In the genomic region with DNA sequence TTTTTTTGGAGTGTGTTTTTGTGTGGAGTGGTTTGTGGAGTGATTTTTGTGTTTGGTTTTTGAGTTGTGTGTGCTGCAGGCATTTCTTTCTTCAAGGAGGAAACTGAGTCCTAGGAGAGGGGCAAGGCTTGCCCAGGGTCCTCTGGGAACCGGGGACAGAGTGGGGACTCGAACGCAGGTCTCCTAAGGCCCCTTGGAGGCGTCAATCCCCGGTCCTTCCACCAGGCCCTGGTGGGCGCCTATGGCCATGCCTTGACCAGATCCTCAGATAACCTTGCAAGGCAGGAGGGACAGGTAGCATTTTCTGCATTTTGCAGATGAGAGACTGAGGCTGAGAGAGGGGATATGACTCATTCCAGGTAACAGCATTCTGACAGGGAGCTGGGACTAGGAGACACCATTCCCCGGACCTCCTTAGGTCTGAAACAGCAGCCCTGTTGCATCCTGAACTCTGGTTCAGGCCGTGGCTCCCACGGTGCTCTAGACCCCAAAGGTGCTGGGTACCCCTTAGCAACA, we compare ENCODE assay signal across 17 cellular contexts.
"Had no signal": no experiment of that assay in that cellular context is flagged by ENCODE, and none has a peak within 500 bp of the region (broad histone marks: within the 10 kb centered on the region; RNA-seq: fewer than 3 reads in every experiment).

No MANE protein-coding gene starts in this region.

- H3K4me3 ChIP-seq: lower lobe of right lung, right atrium auricular region had no signal

- H3K4me3 Mint-ChIP-seq: central memory CD8-positive, alpha-beta T cell; memory B cell; nephron; type B pancreatic cell had no signal

- DNase-seq: effector memory CD4-positive, alpha-beta T cell; erythroblast; foreskin keratinocyte; hippocampal formation; lower lobe of right lung; midbrain; small intestine; stimulated activated CD4-positive, alpha-beta T cell treated with anti-CD3 and anti-CD28 coated beads, Interleukin-12 subunit alpha, Interleukin-12 subunit beta, amount 100 ng/mL, for 4 hours; stimulated activated naive CD4-positive, alpha-beta T cell treated with Interleukin-2 at 50 U/mL for 16 hours had no signal

- H3K27me3 Mint-ChIP-seq: central memory CD8-positive, alpha-beta T cell; type B pancreatic cell had no signal

- FAIRE-seq: small intestine, urothelium cell line had no signal

- H3K27ac ChIP-seq: foreskin keratinocyte, lower lobe of right lung, neutrophil, right atrium auricular region had no signal

- H3K9me3 ChIP-seq: lower lobe of right lung, neutrophil, right atrium auricular region had no signal

- H3K27me3 ChIP-seq: neutrophil, right atrium auricular region had no signal

- H3K4me1 ChIP-seq: foreskin keratinocyte, lower lobe of right lung, right atrium auricular region had no signal

- H3K4me1 Mint-ChIP-seq: central memory CD8-positive, alpha-beta T cell; memory B cell had no signal

- ATAC-seq: foreskin keratinocyte, left lobe of liver, lower lobe of right lung had no signal

- H3K9me3 Mint-ChIP-seq: central memory CD8-positive, alpha-beta T cell; memory B cell; nephron; type B pancreatic cell had no signal

- H3K36me3 Mint-ChIP-seq: memory B cell, type B pancreatic cell had no signal

- H3K27ac Mint-ChIP-seq: memory B cell, nephron, type B pancreatic cell had no signal

- H3K36me3 ChIP-seq: lower lobe of right lung, neutrophil, right atrium auricular region had no signal
